ENCODE assay signal across 8 cellular contexts in the genomic region with DNA sequence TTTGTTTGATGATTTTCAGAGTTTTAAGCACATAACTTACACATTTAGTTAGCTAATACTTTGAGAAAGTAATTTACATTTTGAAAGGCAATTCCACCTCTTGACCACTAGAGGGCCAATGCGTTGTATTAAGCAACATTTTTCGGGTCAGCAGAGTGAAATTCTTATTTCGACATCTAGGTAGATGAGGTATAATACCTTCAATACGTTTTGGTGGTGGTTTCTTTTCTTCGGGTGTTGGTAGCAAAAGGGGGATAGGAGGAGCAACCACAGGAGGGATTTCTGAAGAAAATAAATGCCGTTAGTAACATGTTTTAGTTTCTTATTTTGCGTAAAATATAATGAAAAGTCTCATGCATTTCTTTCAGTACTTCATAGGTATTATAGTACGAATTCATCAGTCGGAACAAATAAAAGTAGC.
DNase-seq lines count a peak whose midpoint lies in the region; ATAC-seq, FAIRE-seq and TF ChIP-seq lines count a peak whose summit lies in the region.

No MANE protein-coding gene starts in this region.

- H2AFZ ChIP-seq in endothelial cell of umbilical vein (ENCODE audit: low read depth, low read length) = no peak overlapping the region

- H3K9me3 ChIP-seq in NT2/D1 (ENCODE audit: insufficient read depth, low read length) (no peaks in the 10 kb centered on the region), endothelial cell of umbilical vein (replicated peaks; ENCODE audit: control insufficient read depth, insufficient read depth, low read length) (no peaks in the 10 kb centered on the region), gastrocnemius medialis (no peaks in the 10 kb centered on the region), MG63 (no peaks in the 10 kb centered on the region)

- H3K27me3 Mint-ChIP-seq in CD14-positive monocyte (ENCODE audit: low read depth in 3 of 3) = peaks cover 0 to 2% (median 0%) of the 10 kb centered on the region in 3 donors
- H3K27me3 Mint-ChIP-seq in activated CD4-positive, alpha-beta T cell treated with anti-CD3 and anti-CD28 coated beads, Interleukin-2, amount 10 ng/mL, durations not matched to agents 7 days and 5 days = no peaks in the 10 kb centered on the region

- CTCF ChIA-PET in endothelial cell of umbilical vein (lab: Charles Lee) = interaction anchor here (0.6 to 4.3 kb wide), 55 partner anchors 9 to 1035 kb away, joined by 3 to 65 read pairs (median 4); a partner anchor contains a TSS
- CTCF ChIA-PET in activated CD4-positive, alpha-beta T cell treated with anti-CD3 and anti-CD28 coated beads, Interleukin-2, amount 10 ng/mL, durations not matched to agents 7 days and 5 days (lab: Charles Lee) = interaction anchor here (0.6 to 1.6 kb wide), 6 partner anchors 14 to 877 kb away, joined by 3 to 4 read pairs (median 3); no protein-coding TSS in a partner anchor

- H3K9me1 ChIP-seq in endothelial cell of umbilical vein (replicated peaks; ENCODE audit: control insufficient read depth, extremely low read depth, insufficient read depth, low read length) = peaks cover under 1% of the 10 kb centered on the region

- DNase-seq in CD14-positive monocyte (ENCODE audit: low spot score) = no peak
- peak; percentile 12 for DNase-seq in GM18507 (ENCODE audit: extremely low spot score, insufficient read length, low read depth)
- peak; percentile 13 for DNase-seq in NT2/D1 (ENCODE audit: low read depth, low spot score)
- DNase-seq in endothelial cell of umbilical vein (ENCODE audit: low read depth, low spot score) = peak; percentile 19
- no peak for DNase-seq in gastrocnemius medialis
- no peak for DNase-seq in activated CD4-positive, alpha-beta T cell treated with anti-CD3 and anti-CD28 coated beads, Interleukin-2, amount 10 ng/mL, durations not matched to agents 7 days and 5 days
- DNase-seq in MG63 = no peak

- H3K4me1 Mint-ChIP-seq in CD14-positive monocyte = peaks cover 2% of the 10 kb centered on the region
- peaks cover 2% of the 10 kb centered on the region for H3K4me1 Mint-ChIP-seq in activated CD4-positive, alpha-beta T cell treated with anti-CD3 and anti-CD28 coated beads, Interleukin-2, amount 10 ng/mL, durations not matched to agents 7 days and 5 days

- ATAC-seq in gastrocnemius medialis (peak in 1 of 2 donors; percentile 58), HG03108 (IDR thresholded peaks at IDR 0.05; ENCODE audit: unreplicated experiment) (no peak)

- intact Hi-C loops in CD14-positive monocyte (cut with micrococcal nuclease) = no loop called here
- intact Hi-C loops in endothelial cell of umbilical vein (cut with micrococcal nuclease) = no loop called here
- intact Hi-C loops in gastrocnemius medialis (cut with DNase I; ENCODE audit: low total_unique reads) = no loop called here

- POLR2A ChIA-PET in endothelial cell of umbilical vein (lab: Charles Lee) = no interaction called here
- POLR2A ChIA-PET in activated CD4-positive, alpha-beta T cell treated with anti-CD3 and anti-CD28 coated beads, Interleukin-2, amount 10 ng/mL, durations not matched to agents 7 days and 5 days (lab: Charles Lee) = no interaction called here

- H3K9me3 Mint-ChIP-seq in CD14-positive monocyte = peaks cover 0 to 4% (median 0%) of the 10 kb centered on the region in 7 donors
- H3K9me3 Mint-ChIP-seq in activated CD4-positive, alpha-beta T cell treated with anti-CD3 and anti-CD28 coated beads, Interleukin-2, amount 10 ng/mL, durations not matched to agents 7 days and 5 days = no peaks in the 10 kb centered on the region

- H4K20me1 ChIP-seq in endothelial cell of umbilical vein (replicated peaks; ENCODE audit: control insufficient read depth, extremely low read depth, insufficient read depth, low read length) = no peaks in the 10 kb centered on the region

- no peaks in the 10 kb centered on the region for H3K36me3 ChIP-seq in NT2/D1 (ENCODE audit: insufficient read depth, insufficient read length, low read length)
- no peaks in the 10 kb centered on the region for H3K36me3 ChIP-seq in endothelial cell of umbilical vein (ENCODE audit: control insufficient read depth in 2 of 2, extremely low read depth in 1 of 2, insufficient read depth in 2 of 2, low read length in 2 of 2)
- H3K36me3 ChIP-seq in gastrocnemius medialis = peaks cover 0 to 95% of the 10 kb centered on the region in 2 donors
- H3K36me3 ChIP-seq in MG63 = no peaks in the 10 kb centered on the region

- TF ChIP-seq CTCF in CD14-positive monocyte (IDR thresholded peaks at IDR 0.05) (peak; percentile 94), endothelial cell of umbilical vein (IDR thresholded peaks at IDR 0.05; ENCODE audit: extremely low read depth in 1 of 2, insufficient read depth in 1 of 2, low read depth in 1 of 2, low read length in 2 of 2) (peak; percentile 66 to 76), gastrocnemius medialis (IDR thresholded peaks at IDR 0.05 in 4 of 5, conservative IDR thresholded peaks at IDR 0.05 in 1 of 5) (peak; percentile 74 to 88 (median 82))

- H3K9ac ChIP-seq in NT2/D1 (ENCODE audit: insufficient read length, low read depth) (no peak overlapping the region), endothelial cell of umbilical vein (replicated peaks; ENCODE audit: extremely low read depth, insufficient read depth, low read length) (no peak overlapping the region)

- peak; percentile 85 for FAIRE-seq in GM18507 (lab: Jason Lieb, UNC)
- peak; percentile 67 for FAIRE-seq in endothelial cell of umbilical vein (lab: Jason Lieb, UNC)

- H3K4me2 ChIP-seq in endothelial cell of umbilical vein (ENCODE audit: insufficient read depth, low read length) = no peak overlapping the region

- dilution Hi-C loops in endothelial cell of umbilical vein (cut with MboI; ENCODE audit: extremely low pct_ligation_motif_present, low sequenced_read_pairs) = no loop called here

- no peaks in the 10 kb centered on the region for H3K4me1 ChIP-seq in NT2/D1 (ENCODE audit: insufficient read depth, insufficient read length)
- no peaks in the 10 kb centered on the region for H3K4me1 ChIP-seq in endothelial cell of umbilical vein (ENCODE audit: control insufficient read depth, extremely low read depth, insufficient read depth, low read length)
- peaks cover 17 to 21% of the 10 kb centered on the region in 2 donors for H3K4me1 ChIP-seq in gastrocnemius medialis

- H3K27ac Mint-ChIP-seq in CD14-positive monocyte = no peak overlapping the region
- no peak overlapping the region for H3K27ac Mint-ChIP-seq in activated CD4-positive, alpha-beta T cell treated with anti-CD3 and anti-CD28 coated beads, Interleukin-2, amount 10 ng/mL, durations not matched to agents 7 days and 5 days

- no peaks in the 10 kb centered on the region for H3K36me3 Mint-ChIP-seq in CD14-positive monocyte
- H3K36me3 Mint-ChIP-seq in activated CD4-positive, alpha-beta T cell treated with anti-CD3 and anti-CD28 coated beads, Interleukin-2, amount 10 ng/mL, durations not matched to agents 7 days and 5 days (ENCODE audit: low read depth) = peaks cover 1% of the 10 kb centered on the region

- H3K4me3 ChIP-seq in NT2/D1 (ENCODE audit: insufficient read length, low read depth) (no peak overlapping the region), endothelial cell of umbilical vein (replicated peaks in 1 of 3; ENCODE audit: insufficient read depth in 1 of 3, low read depth in 1 of 3, low read length in 3 of 3) (no peak overlapping the region), gastrocnemius medialis (no peak overlapping the region), MG63 (no peak overlapping the region)

- H3K27ac ChIP-seq in endothelial cell of umbilical vein (ENCODE audit: insufficient read depth, low read depth, low read length) = no peak overlapping the region
- peak overlapping the region in 1 of 4 donors; percentile 63 for H3K27ac ChIP-seq in gastrocnemius medialis

- no TSS peak for BruUV-seq in endothelial cell of umbilical vein (replicated peaks; lab: Mats Ljungman, UMichigan)

- H3K79me2 ChIP-seq in endothelial cell of umbilical vein (ENCODE audit: control insufficient read depth, insufficient read depth, low read length) = no peaks in the 10 kb centered on the region

- in situ Hi-C loops in gastrocnemius medialis (cut with MboI; ENCODE audit: low sequenced_read_pairs in 4 of 4) = no loop called here

- H3K4me3 Mint-ChIP-seq in CD14-positive monocyte = no peak overlapping the region
- H3K4me3 Mint-ChIP-seq in activated CD4-positive, alpha-beta T cell treated with anti-CD3 and anti-CD28 coated beads, Interleukin-2, amount 10 ng/mL, durations not matched to agents 7 days and 5 days = no peak overlapping the region

- no peaks in the 10 kb centered on the region for H3K27me3 ChIP-seq in NT2/D1 (ENCODE audit: insufficient read depth, insufficient read length)
- no peaks in the 10 kb centered on the region for H3K27me3 ChIP-seq in endothelial cell of umbilical vein (ENCODE audit: control insufficient read depth in 2 of 2, insufficient read depth in 2 of 2, low read length in 2 of 2)
- no peaks in the 10 kb centered on the region for H3K27me3 ChIP-seq in gastrocnemius medialis
- H3K27me3 ChIP-seq in MG63 = peaks cover 14% of the 10 kb centered on the region; the same call in 1 of the 2 replicates

- TF ChIP-seq POLR2A in endothelial cell of umbilical vein (IDR thresholded peaks at IDR 0.05; ENCODE audit: low read depth, low read length) = no peak
- no peak for TF ChIP-seq POLR2A in gastrocnemius medialis (IDR thresholded peaks at IDR 0.05)

TF ChIP-seq in endothelial cell of umbilical vein, 7 proteins besides CTCF, POLR2A, EP300 and RAD21:
- TF ChIP-seq, protein P1, sequence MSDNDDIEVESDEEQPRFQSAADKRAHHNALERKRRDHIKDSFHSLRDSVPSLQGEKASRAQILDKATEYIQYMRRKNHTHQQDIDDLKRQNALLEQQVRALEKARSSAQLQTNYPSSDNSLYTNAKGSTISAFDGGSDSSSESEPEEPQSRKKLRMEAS (IDR thresholded peaks at IDR 0.05; ENCODE audit: insufficient read depth, insufficient read length) = no peak
- no peak for TF ChIP-seq MYC (IDR thresholded peaks at IDR 0.05; ENCODE audit: low read depth, low read length)
- TF ChIP-seq GATA2 (IDR thresholded peaks at IDR 0.05; ENCODE audit: insufficient read depth, insufficient read length, low read depth, low read length) = no peak
- TF ChIP-seq JUN (IDR thresholded peaks at IDR 0.05; ENCODE audit: borderline replicate concordance, insufficient read depth, insufficient read length, low read depth) = no peak
- TF ChIP-seq EZH2 (IDR thresholded peaks at IDR 0.05; ENCODE audit: borderline replicate concordance, low read depth, low read length, severe bottlenecking) = no peak
- no peak for TF ChIP-seq FOS (IDR thresholded peaks at IDR 0.05; ENCODE audit: borderline replicate concordance, insufficient read depth, low read length)
- no peak for TF ChIP-seq POLR2AphosphoS5 (IDR thresholded peaks at IDR 0.05; ENCODE audit: insufficient read depth, low read depth, low read length)

Comparison
In these comparisons a context has a peak if more than half of its experiments do, and no peak if none do; other contexts are left out.
1. DNase-seq: peak in GM18507 (single experiment), NT2/D1 (single experiment) and endothelial cell of umbilical vein (single experiment); none in CD14-positive monocyte (single experiment), gastrocnemius medialis (0 of 2), activated CD4-positive, alpha-beta T cell treated with anti-CD3 and anti-CD28 coated beads, Interleukin-2, amount 10 ng/mL, durations not matched to agents 7 days and 5 days (single experiment) and MG63 (single experiment).
2. Peak in every context shown above with its lines, with median percentiles within 50 percentile points of each other: CTCF ChIP-seq.